ENCODE assay signal across 27 cellular contexts in genomic region chr5:5386329-5386728, GRCh38. TPM values are rescaled to one million over a fixed set of nuclear protein-coding genes. Genes with fewer than 3 reads are reported as not detected.
A peak's percentile ranks its signal among the peaks of the same experiment; 100 is the strongest.
DNase-seq lines count a peak whose midpoint lies in the region; ATAC-seq, FAIRE-seq and TF ChIP-seq lines count a peak whose summit lies in the region.
"Had no signal": no experiment of that assay in that cellular context is flagged by ENCODE, and none has a peak within 500 bp of the region (broad histone marks: within the 10 kb centered on the region; RNA-seq: fewer than 3 reads in every experiment).

No MANE protein-coding gene starts in this region.

- no peak overlapping the region for H4K5ac ChIP-seq in H1 (ENCODE audit: insufficient read length, low read depth, low read length)

- no peak for ATAC-seq in foreskin keratinocyte
- ATAC-seq: GM12878 had no signal

- H3K4me1 ChIP-seq in HEK293 (ENCODE audit: control insufficient read depth, insufficient read depth, low read length) (peaks cover 11% of the 10 kb centered on the region), adipocyte (ENCODE audit: control insufficient read depth, insufficient read depth, low read length) (peaks cover 56% of the 10 kb centered on the region), H1 (replicated peaks in 1 of 4; ENCODE audit: control insufficient read depth in 3 of 4, insufficient read depth in 4 of 4, low read length in 3 of 4) (no peaks in the 10 kb centered on the region), subcutaneous abdominal adipose tissue (ENCODE audit: control insufficient read depth in 5 of 5, insufficient read depth in 5 of 5, low read length in 5 of 5) (peaks cover 0 to 39% (median 25%) of the 10 kb centered on the region in 5 donors), foreskin keratinocyte (no peaks in the 10 kb centered on the region), spleen (no peaks in the 10 kb centered on the region)
- H3K4me1 ChIP-seq: BLaER1 had no signal

- TF ChIP-seq POLR2A in H1 (IDR thresholded peaks at IDR 0.05; ENCODE audit: control extremely low read depth in 1 of 2, low read depth in 2 of 2, low read length in 2 of 2) (no peak), spleen (IDR thresholded peaks at IDR 0.05) (no peak)

- H3K27ac ChIP-seq in HEK293 (ENCODE audit: extremely low read depth, low read depth, low read length) (no peak overlapping the region), H1 (ENCODE audit: low read depth, low read length) (no peak overlapping the region), subcutaneous abdominal adipose tissue (ENCODE audit: low read depth, low read length) (peak overlapping the region; percentile 73), foreskin keratinocyte (no peak overlapping the region), spleen (no peak overlapping the region)
- H3K27ac ChIP-seq: BLaER1 had no signal

- no peak overlapping the region for H2AK5ac ChIP-seq in H1 (ENCODE audit: low read depth, low read length)

- WGBS in H1 (ENCODE audit: extremely low coverage in 1 of 2, insufficient coverage in 1 of 2, insufficient read length in 1 of 2, insufficient replicate concordance in 2 of 2, low coverage in 1 of 2, low lambda C conversion rate in 2 of 2, missing lambda C conversion rate in 1 of 2), 2 experiments: 92% methylated on average over 2 of the region's 2 CpGs; no CpG with 5 or more reads in 1 of the 2 experiments
- WGBS in spleen, 5 donors: 90 to 98% (median 95%) methylated on average over 2 of the region's 2 CpGs

- H3K27me3 ChIP-seq in adipocyte (replicated peaks; ENCODE audit: control insufficient read depth, insufficient read depth, low read length) (peaks cover 5% of the 10 kb centered on the region), H1 (replicated peaks in 1 of 4; ENCODE audit: control insufficient read depth in 3 of 4, extremely low read depth in 1 of 4, insufficient read depth in 3 of 4, low read length in 3 of 4) (no peaks in the 10 kb centered on the region), subcutaneous abdominal adipose tissue (ENCODE audit: control insufficient read depth in 5 of 5, insufficient read depth in 4 of 5, low read length in 5 of 5) (no peaks in the 10 kb centered on the region), foreskin keratinocyte (peaks cover 5% of the 10 kb centered on the region), spleen (replicated peaks in 1 of 7) (no peaks in the 10 kb centered on the region)
- H3K27me3 ChIP-seq: BE2C, BLaER1 had no signal

- H2AFZ ChIP-seq in H1 (ENCODE audit: low read length): no peak overlapping the region

- TF ChIP-seq CTCF in HEK293 (tag by site-specific recombination; IDR thresholded peaks at IDR 0.05) (no peak), H1 (IDR thresholded peaks at IDR 0.05; ENCODE audit: control extremely low read depth in 1 of 3, insufficient read depth in 1 of 3, low read depth in 1 of 3, low read length in 3 of 3) (no peak), foreskin keratinocyte (conservative IDR thresholded peaks at IDR 0.05) (no peak), spleen (IDR thresholded peaks at IDR 0.05 in 8 of 11, conservative IDR thresholded peaks at IDR 0.05 in 3 of 11) (no peak)

- H4K8ac ChIP-seq in H1 (ENCODE audit: extremely low read depth, insufficient read depth, low read length): no peak overlapping the region

- H2BK20ac ChIP-seq in H1 (ENCODE audit: low read length): no peak overlapping the region

- no peak for TF ChIP-seq RAD21 in H1 (IDR thresholded peaks at IDR 0.05 in 1 of 2, conservative IDR thresholded peaks at IDR 0.05 in 1 of 2; ENCODE audit: low read depth in 2 of 2, low read length in 2 of 2)

- H3K14ac ChIP-seq in H1 (ENCODE audit: insufficient read length): no peak overlapping the region

- H3K36me3 ChIP-seq in HEK293 (ENCODE audit: control insufficient read depth in 2 of 2, insufficient read depth in 1 of 2, low read length in 2 of 2) (no peaks in the 10 kb centered on the region), adipocyte (ENCODE audit: control insufficient read depth, insufficient read depth, low read length, severe bottlenecking) (no peaks in the 10 kb centered on the region), H1 (ENCODE audit: control insufficient read depth in 2 of 4, insufficient read depth in 4 of 4, low read length in 3 of 4) (no peaks in the 10 kb centered on the region), subcutaneous abdominal adipose tissue (ENCODE audit: control insufficient read depth in 5 of 5, insufficient read depth in 5 of 5, low read length in 5 of 5) (no peaks in the 10 kb centered on the region), spleen (peaks cover 0 to 6% (median 0%) of the 10 kb centered on the region in 6 donors)
- H3K36me3 ChIP-seq: BE2C, BLaER1 had no signal

- H3K4me2 ChIP-seq in H1 (ENCODE audit: insufficient read depth in 1 of 2, low read depth in 2 of 2, low read length in 2 of 2): no peak overlapping the region
- H3K4me2 ChIP-seq: BLaER1 had no signal

- H2BK120ac ChIP-seq in H1 (replicated peaks; ENCODE audit: low read depth, low read length): no peak overlapping the region

- H3K23me2 ChIP-seq in H1 (ENCODE audit: low read depth, low read length): no peaks in the 10 kb centered on the region

- no peak overlapping the region for H4K91ac ChIP-seq in H1 (replicated peaks; ENCODE audit: insufficient read length, low read length)

- no peak overlapping the region for H2BK12ac ChIP-seq in H1 (ENCODE audit: low read depth, low read length)

- no peak overlapping the region for H3K56ac ChIP-seq in H1 (replicated peaks; ENCODE audit: insufficient read length, low read depth, low read length)

- no peak for FAIRE-seq in H1 (lab: Jason Lieb, UNC)
- FAIRE-seq: A204.1, GM12878, GM12892, GM18507 had no signal

- no peak overlapping the region for H2BK5ac ChIP-seq in H1 (ENCODE audit: low read depth, low read length)

- H3K79me2 ChIP-seq in H1 (ENCODE audit: control insufficient read depth in 1 of 2, insufficient read depth in 2 of 2, low read length in 2 of 2): no peaks in the 10 kb centered on the region

- no peak overlapping the region for H3K18ac ChIP-seq in H1 (ENCODE audit: extremely low read depth, low read length)

- no peak overlapping the region for H3K4me3 ChIP-seq in HEK293 (ENCODE audit: low read depth, low read length)
- peak overlapping the region; percentile 6 for H3K4me3 ChIP-seq in adipocyte (ENCODE audit: low read length)
- H3K4me3 ChIP-seq in H1 (ENCODE audit: extremely low read depth in 1 of 4, insufficient read depth in 2 of 4, low read depth in 3 of 4, low read length in 4 of 4): no peak overlapping the region
- H3K4me3 ChIP-seq in subcutaneous abdominal adipose tissue (ENCODE audit: low read depth in 1 of 5, low read length in 5 of 5): no peak overlapping the region
- no peak overlapping the region for H3K4me3 ChIP-seq in spleen
- H3K4me3 ChIP-seq: BLaER1, GM12878 had no signal

- no peak overlapping the region for H3K23ac ChIP-seq in H1 (ENCODE audit: insufficient read length)

- H3K79me1 ChIP-seq in H1 (ENCODE audit: low read depth, low read length): no peaks in the 10 kb centered on the region

- no peaks in the 10 kb centered on the region for H4K20me1 ChIP-seq in H1 (replicated peaks in 1 of 2; ENCODE audit: control insufficient read depth in 1 of 2, insufficient read depth in 2 of 2, low read length in 2 of 2)
- H4K20me1 ChIP-seq: BLaER1 had no signal

- DNase-seq in adipocyte (ENCODE audit: low read depth) (no peak), H1 (ENCODE audit: low read depth in 1 of 2, low spot score in 2 of 2) (no peak), NOMO-1 (lab: John Stamatoyannopoulos, UW; ENCODE audit: unreplicated experiment in 2 of 2) (no peak), foreskin keratinocyte (no peak), spleen (no peak)
- DNase-seq: 8988T; ACHN; BE2C; C1 segment of cervical spinal cord; CD4-positive, alpha-beta memory T cell; CD4-positive, CD25-positive, alpha-beta regulatory T cell; CD8-positive, alpha-beta memory T cell; COR-L47; DMS 273 treated with DMSO at 0.1 percent for 48 hours; DMS153; DMS53; DMS79; DND-41; EL; GDM1 had no signal

- TF ChIP-seq EP300 in H1 (IDR thresholded peaks at IDR 0.05; ENCODE audit: borderline replicate concordance in 1 of 2, low read depth in 2 of 2, low read length in 2 of 2): no peak

- H2BK15ac ChIP-seq in H1 (ENCODE audit: low read length): no peak overlapping the region

- no peak overlapping the region for H3K4ac ChIP-seq in H1 (replicated peaks; ENCODE audit: insufficient read length, low read depth, low read length)

- peak overlapping the region; percentile 8 for H3K9ac ChIP-seq in adipocyte (ENCODE audit: low read length)
- no peak overlapping the region for H3K9ac ChIP-seq in H1 (replicated peaks in 1 of 4; ENCODE audit: extremely low read depth in 1 of 4, low read depth in 3 of 4, low read length in 3 of 4)
- H3K9ac ChIP-seq in subcutaneous abdominal adipose tissue (ENCODE audit: low read length in 5 of 5): no peak overlapping the region
- H3K9ac ChIP-seq: BLaER1 had no signal

- CTCF ChIA-PET in HEK293 (lab: Yijun Ruan, JAX) (interaction anchor here (1.0 kb wide), 1 partner anchor 21 kb away, joined by 4 read pairs; no protein-coding TSS in a partner anchor), H1 (lab: Charles Lee; ENCODE audit: partially characterized antibody) (interaction anchor here (1.4 to 1.6 kb wide), 2 partner anchors 9 to 93 kb away, joined by 4 to 8 read pairs; no protein-coding TSS in a partner anchor)

- POLR2A ChIA-PET in HEK293 (lab: Yijun Ruan, JAX) (interaction anchor here (1.0 kb wide), 1 partner anchor 36 kb away, joined by 4 read pairs; the partner anchor contains the start of gene ICE1), H1 (lab: Charles Lee; ENCODE audit: partially characterized antibody) (no interaction called here)

- H3K9me3 ChIP-seq in HEK293 (ENCODE audit: control insufficient read depth, insufficient read depth, low read depth, low read length): no peaks in the 10 kb centered on the region
- H3K9me3 ChIP-seq in adipocyte (ENCODE audit: control insufficient read depth, low read length): peaks cover 3% of the 10 kb centered on the region
- no peaks in the 10 kb centered on the region for H3K9me3 ChIP-seq in H1 (ENCODE audit: insufficient read depth in 2 of 2, low read depth in 1 of 2, low read length in 1 of 2)
- H3K9me3 ChIP-seq in subcutaneous abdominal adipose tissue (ENCODE audit: control insufficient read depth in 5 of 5, low read length in 5 of 5): no peaks in the 10 kb centered on the region
- H3K9me3 ChIP-seq in spleen: peaks cover 0 to 3% (median 0%) of the 10 kb centered on the region in 8 donors
- H3K9me3 ChIP-seq: BE2C, BLaER1 had no signal

- intact Hi-C loops in spleen (cut with DNase I; ENCODE audit: low total_unique reads): no loop called here

RNA-seq across cellular contexts. Expression of gene ICE1, which starts 36.1 kb away (rescaled TPM):
- 52.2 and 53.9 TPM in 2 replicates for total RNA-seq in H1 (2021; fragmentation: NEBNext Ultra II Directional; extraction: Animal tissue kit (Norgen Biotek cat#: 25700))
- 10.5 and 11.8 TPM in 2 replicates for polyA plus RNA-seq in H1 (2011; rRNA removed)
- 14.5 TPM for polyA plus RNA-seq in H1 (2011; cell fraction: cytosol; rRNA removed)
- 24.5 TPM for polyA plus RNA-seq in H1 (2011; cell fraction: nucleus; rRNA removed)
- polyA plus RNA-seq in H1 (2012, experiment 1 of 2): 16.0 to 29.5 TPM (median 22.3 TPM) in 4 replicates
- polyA plus RNA-seq in H1 (2012, experiment 2 of 2): 1.2 TPM
- 27.0 TPM for polyA plus RNA-seq in H1 (2013, experiment 1 of 2)
- polyA plus RNA-seq in H1 (2013, experiment 2 of 2): 28.1 TPM
- 54.0 and 57.9 TPM in 2 replicates for polyA minus RNA-seq in H1 (2011; rRNA and poly(A)+ RNA removed)
- 27.4 TPM for polyA minus RNA-seq in H1 (2011; cell fraction: cytosol; rRNA and poly(A)+ RNA removed)
- polyA minus RNA-seq in H1 (2011; cell fraction: nucleus; rRNA and poly(A)+ RNA removed): 104 TPM
- total RNA-seq in foreskin keratinocyte: 26.7 and 28.2 TPM in 2 replicates
- 3.7 and 4.6 TPM in 2 replicates for polyA plus RNA-seq in foreskin keratinocyte
- 10 to 100 TPM; 28.7 to 42.7 (median 32.4) TPM for total RNA-seq in spleen
- polyA plus RNA-seq in spleen: 1 to 10 TPM; 4.9 to 7.2 (median 5.8) TPM
